ENCODE assay signal across 23 cellular contexts in genomic region chr4:17400696-17401095, GRCh38.
"Had no signal": no experiment of that assay in that cellular context is flagged by ENCODE, and none has a peak within 500 bp of the region (broad histone marks: within the 10 kb centered on the region; RNA-seq: fewer than 3 reads in every experiment).

No MANE protein-coding gene starts in this region.

- H3K36me3 ChIP-seq: esophagus squamous epithelium, neutrophil, right lobe of liver, tibial nerve, upper lobe of right lung, vagina had no signal

- DNase-seq: cortex of kidney; dorsolateral prefrontal cortex; effector CD8-positive, alpha-beta T cell; esophagus squamous epithelium; foreskin keratinocyte; head of caudate nucleus; mammary epithelial cell; mucosa of descending colon; naive thymus-derived CD8-positive, alpha-beta T cell; psoas muscle; retina; right lobe of liver; stimulated activated CD4-positive, alpha-beta T cell treated with anti-CD3 and anti-CD28 coated beads, Interleukin-4, amount 100 ng/mL, for 1 hour; stimulated activated CD8-positive, alpha-beta memory T cell treated with anti-CD3 and anti-CD28 coated beads, Interleukin-4, amount 100 ng/mL, for 48 hours; stimulated activated naive CD8-positive, alpha-beta T cell treated with anti-CD3 and anti-CD28 coated beads, Interleukin-15, Interleukin-2, amounts not matched to agents 100 U/mL and 50 U/mL, for 24 hours; testis; upper lobe of right lung had no signal

- ATAC-seq: foreskin keratinocyte; mucosa of descending colon; naive thymus-derived CD8-positive, alpha-beta T cell; psoas muscle; right lobe of liver; stimulated activated effector memory CD8-positive, alpha-beta T cell treated with anti-CD3 and anti-CD28 coated beads, Interleukin-12 subunit alpha, Interleukin-12 subunit beta, amount 100 ng/mL, for 72 hours; stimulated activated naive CD8-positive, alpha-beta T cell treated with anti-CD3 and anti-CD28 coated beads, Interleukin-15, Interleukin-2, amounts not matched to agents 100 U/mL and 50 U/mL, for 24 hours; upper lobe of right lung had no signal

- H3K4me1 ChIP-seq: foreskin keratinocyte, psoas muscle, right lobe of liver, testis, tibial nerve, upper lobe of right lung had no signal

- H3K27me3 ChIP-seq: dorsolateral prefrontal cortex, esophagus squamous epithelium, foreskin keratinocyte, hepatocyte, neutrophil, right lobe of liver, testis, tibial nerve, upper lobe of right lung, vagina had no signal

- H3K4me3 ChIP-seq: dorsolateral prefrontal cortex, esophagus squamous epithelium, hepatocyte, mucosa of descending colon, psoas muscle, right lobe of liver, testis, tibial nerve, upper lobe of right lung, vagina had no signal

- H3K9me3 ChIP-seq: esophagus squamous epithelium, mucosa of descending colon, neutrophil, psoas muscle, right lobe of liver, testis, tibial nerve, upper lobe of right lung, vagina had no signal

- H3K27ac ChIP-seq: dorsolateral prefrontal cortex, epithelial cell of prostate, esophagus squamous epithelium, foreskin keratinocyte, hepatocyte, neutrophil, psoas muscle, right lobe of liver, testis, tibial nerve, upper lobe of right lung, vagina had no signal
